Comparison of ENCODE assay signal across 8 cellular contexts in genomic region chr19:39401549-39402416, GRCh38.
A peak's percentile ranks its signal among the peaks of the same experiment; 100 is the strongest.
DNase-seq lines count a peak whose midpoint lies in the region; ATAC-seq lines count a peak whose summit lies in the region.

No MANE protein-coding gene starts in this region.

- peak; percentile 21 for ATAC-seq in HG03108 (IDR thresholded peaks at IDR 0.05; ENCODE audit: unreplicated experiment)

- H3K36me3 Mint-ChIP-seq in T-helper 2 cell treated with Interferon-gamma antibody and Interleukin-4, amounts not matched to agents 5 μg/mL and 100 μg/mL, for 36 hours (ENCODE audit: low read depth): peaks cover 18% of the 10 kb centered on the region

- peak overlapping the region; percentile 63 for H3K4me3 Mint-ChIP-seq in T-helper 2 cell treated with Interferon-gamma antibody and Interleukin-4, amounts not matched to agents 5 μg/mL and 100 μg/mL, for 36 hours

- DNase-seq in COLO668 (lab: John Stamatoyannopoulos, UW; ENCODE audit: unreplicated experiment) (peak; percentile 49), astrocyte of the hippocampus (ENCODE audit: low read depth, low spot score) (peak; percentile 67), kidney glomerular epithelial cell (lab: John Stamatoyannopoulos, UW) (peak; percentile 48), NCI-H2196 (lab: John Stamatoyannopoulos, UW; ENCODE audit: unreplicated experiment) (no peak), SHP77 (lab: John Stamatoyannopoulos, UW) (no peak)
- peak; percentile 93 for DNase-seq in T-helper 2 cell treated with Interferon-gamma antibody and Interleukin-4, amounts not matched to agents 5 μg/mL and 100 μg/mL, for 36 hours (ENCODE audit: low spot score)
- DNase-seq in stimulated activated CD4-positive, alpha-beta T cell treated with anti-CD3 and anti-CD28 coated beads, Interleukin-2, amount 100 ng/mL, for 48 hours: peak; percentile 66 to 71

- H3K4me1 Mint-ChIP-seq in T-helper 2 cell treated with Interferon-gamma antibody and Interleukin-4, amounts not matched to agents 5 μg/mL and 100 μg/mL, for 36 hours (ENCODE audit: low read depth): peaks cover 59% of the 10 kb centered on the region

- no peaks in the 10 kb centered on the region for H3K9me3 Mint-ChIP-seq in T-helper 2 cell treated with Interferon-gamma antibody and Interleukin-4, amounts not matched to agents 5 μg/mL and 100 μg/mL, for 36 hours

- H3K27me3 Mint-ChIP-seq in T-helper 2 cell treated with Interferon-gamma antibody and Interleukin-4, amounts not matched to agents 5 μg/mL and 100 μg/mL, for 36 hours (ENCODE audit: low read depth): no peaks in the 10 kb centered on the region

- peak overlapping the region; percentile 95 for H3K27ac Mint-ChIP-seq in T-helper 2 cell treated with Interferon-gamma antibody and Interleukin-4, amounts not matched to agents 5 μg/mL and 100 μg/mL, for 36 hours

Comparison
In these comparisons a context has a peak if more than half of its experiments do, and no peak if none do; other contexts are left out.
1. DNase-seq: peak in COLO668 (single experiment), T-helper 2 cell treated with Interferon-gamma antibody and Interleukin-4, amounts not matched to agents 5 μg/mL and 100 μg/mL, for 36 hours (single experiment), astrocyte of the hippocampus (single experiment), kidney glomerular epithelial cell (single experiment) and stimulated activated CD4-positive, alpha-beta T cell treated with anti-CD3 and anti-CD28 coated beads, Interleukin-2, amount 100 ng/mL, for 48 hours (2 of 2); none in NCI-H2196 (single experiment) and SHP77 (0 of 2).